In genomic region chr13:30504081-30504480, GRCh38 we compare ENCODE assay signal across 10 cellular contexts. TPM values are rescaled to one million over a fixed set of nuclear protein-coding genes. Genes with fewer than 3 reads are reported as not detected.
DNase-seq lines count a peak whose midpoint lies in the region; ATAC-seq and TF ChIP-seq lines count a peak whose summit lies in the region.
"Had no signal": no experiment of that assay in that cellular context is flagged by ENCODE, and none has a peak within 500 bp of the region (broad histone marks: within the 10 kb centered on the region; RNA-seq: fewer than 3 reads in every experiment).

No MANE protein-coding gene starts in this region.

- ATAC-seq in GM21360 (IDR thresholded peaks at IDR 0.05; ENCODE audit: unreplicated experiment): peak; percentile 48

- no peaks in the 10 kb centered on the region for H3K27me3 Mint-ChIP-seq in chondrocyte (ENCODE audit: low read depth)
- H3K27me3 Mint-ChIP-seq in CD4-positive, alpha-beta memory T cell: no peaks in the 10 kb centered on the region

- no peaks in the 10 kb centered on the region for H3K9me3 Mint-ChIP-seq in chondrocyte (ENCODE audit: low read depth)
- H3K9me3 Mint-ChIP-seq in CD4-positive, alpha-beta memory T cell: peaks cover 0 to 1% (median 0%) of the 10 kb centered on the region in 8 donors

- H3K4me3 ChIP-seq in HL-60 (replicated peaks; ENCODE audit: insufficient read depth, low read length) (no peak overlapping the region), choroid plexus epithelial cell (ENCODE audit: low read depth, low read length) (no peak overlapping the region)
- H3K4me3 ChIP-seq in CD4-positive, alpha-beta memory T cell (ENCODE audit: low read length in 2 of 2): no peak overlapping the region

- CTCF ChIA-PET in CD4-positive, alpha-beta memory T cell (lab: Charles Lee; ENCODE audit: partially characterized antibody): no interaction called here

- H3K36me3 Mint-ChIP-seq in chondrocyte (ENCODE audit: low read depth): no peaks in the 10 kb centered on the region
- peaks cover 0 to 3% of the 10 kb centered on the region in 2 donors for H3K36me3 Mint-ChIP-seq in CD4-positive, alpha-beta memory T cell

- POLR2A ChIA-PET in CD4-positive, alpha-beta memory T cell (lab: Charles Lee; ENCODE audit: partially characterized antibody): no interaction called here

- H3K27ac ChIP-seq in HL-60 (replicated peaks): peak overlapping the region; percentile 43
- no peak overlapping the region for H3K27ac ChIP-seq in CD4-positive, alpha-beta memory T cell (ENCODE audit: low read depth, low read length)

- intact Hi-C loops in CD4-positive, alpha-beta memory T cell (cut with micrococcal nuclease): no loop called here

- H3K4me1 Mint-ChIP-seq in chondrocyte (ENCODE audit: low read depth): no peaks in the 10 kb centered on the region
- peaks cover 0 to 4% (median 2%) of the 10 kb centered on the region in 4 donors for H3K4me1 Mint-ChIP-seq in CD4-positive, alpha-beta memory T cell

- no peak overlapping the region for H3K4me3 Mint-ChIP-seq in chondrocyte (ENCODE audit: unreplicated experiment)
- no peak overlapping the region for H3K4me3 Mint-ChIP-seq in CD4-positive, alpha-beta memory T cell
- H3K4me3 Mint-ChIP-seq: nephron had no signal

- no peaks in the 10 kb centered on the region for H3K27me3 ChIP-seq in HL-60 (ENCODE audit: insufficient read depth, poor library complexity, severe bottlenecking)
- H3K27me3 ChIP-seq in CD4-positive, alpha-beta memory T cell (ENCODE audit: insufficient read depth, low read length): no peaks in the 10 kb centered on the region

- in situ Hi-C loops in GM13976 (cut with MboI; ENCODE audit: low sequenced_read_pairs, unreplicated experiment): no loop called here

- DNase-seq in GM13976 (ENCODE audit: low spot score) (peak; percentile 53), HL-60 (ENCODE audit: low read depth in 1 of 2, low spot score in 1 of 2) (peak; percentile 6 to 60), choroid plexus epithelial cell (ENCODE audit: low read depth) (peak; percentile 48), chondrocyte (ENCODE audit: low spot score) (no peak), SHP77 treated with DMSO at 0.1 percent for 48 hours (lab: John Stamatoyannopoulos, UW) (no peak), NCI-H187 treated with DMSO at 0.1 percent for 48 hours (lab: John Stamatoyannopoulos, UW) (no peak)
- DNase-seq in CD4-positive, alpha-beta memory T cell: no peak
- DNase-seq: DMS79 treated with DMSO at 0.1 percent for 48 hours had no signal

- no peaks in the 10 kb centered on the region for H3K4me1 ChIP-seq in CD4-positive, alpha-beta memory T cell (ENCODE audit: insufficient read depth, low read length)

- H3K27ac Mint-ChIP-seq in chondrocyte (ENCODE audit: unreplicated experiment): no peak overlapping the region
- H3K27ac Mint-ChIP-seq in CD4-positive, alpha-beta memory T cell: no peak overlapping the region
- H3K27ac Mint-ChIP-seq: nephron had no signal

- no peaks in the 10 kb centered on the region for H3K36me3 ChIP-seq in CD4-positive, alpha-beta memory T cell (ENCODE audit: insufficient read depth, low read length)

- TF ChIP-seq CTCF in GM13976 (IDR thresholded peaks at IDR 0.05; ENCODE audit: borderline replicate concordance, control extremely low read depth, extremely low read depth, insufficient read depth, missing control alignments) (no peak), HL-60 (IDR thresholded peaks at IDR 0.05; ENCODE audit: insufficient read depth, low read length) (no peak), choroid plexus epithelial cell (conservative IDR thresholded peaks at IDR 0.05; ENCODE audit: low read depth, low read length) (no peak), chondrocyte (IDR thresholded peaks at IDR 0.05) (no peak)

- H3K9me3 ChIP-seq in CD4-positive, alpha-beta memory T cell (ENCODE audit: control insufficient read depth in 1 of 2, low read length in 2 of 2): no peaks in the 10 kb centered on the region

RNA-seq across cellular contexts. Expression of gene HMGB1, which starts 38.3 kb away (rescaled TPM):
- total RNA-seq in chondrocyte: 182 to 256 TPM (median 188 TPM) in 3 replicates
- total RNA-seq in CD4-positive, alpha-beta memory T cell: 100 to 1,000 TPM; 311 to 331 TPM
- 100 to 1,000 TPM; 564 to 714 TPM for polyA plus RNA-seq in CD4-positive, alpha-beta memory T cell

Comparison
In these comparisons a context has a peak if more than half of its experiments do, and no peak if none do; other contexts are left out.
1. DNase-seq: peak in GM13976 (single experiment), HL-60 (2 of 2) and choroid plexus epithelial cell (single experiment); none in chondrocyte (single experiment), SHP77 treated with DMSO at 0.1 percent for 48 hours (single experiment), CD4-positive, alpha-beta memory T cell (0 of 5) and NCI-H187 treated with DMSO at 0.1 percent for 48 hours (single experiment).